Comparison of ENCODE assay signal across 32 cellular contexts in the genomic region with DNA sequence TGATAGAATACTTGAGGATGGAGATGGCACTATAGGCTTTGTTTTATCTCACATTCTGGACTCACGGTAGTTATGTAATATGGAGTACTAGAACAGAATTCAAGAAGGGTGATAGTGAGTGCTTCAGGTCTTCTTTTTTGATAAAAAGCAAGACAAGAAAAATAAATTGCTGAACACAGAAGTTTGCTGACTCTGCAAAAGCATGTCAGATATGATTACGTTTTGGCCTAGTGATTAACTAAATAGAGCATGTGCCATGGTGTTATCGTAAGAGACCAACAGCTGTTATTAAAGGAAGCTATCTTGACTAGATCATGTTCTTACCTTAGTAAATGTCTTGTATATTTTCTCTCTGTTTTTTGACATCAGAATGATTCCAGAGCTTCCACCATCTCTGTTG.
"Had no signal": no experiment of that assay in that cellular context is flagged by ENCODE, and none has a peak within 500 bp of the region (broad histone marks: within the 10 kb centered on the region; RNA-seq: fewer than 3 reads in every experiment).

No MANE protein-coding gene starts in this region.

- H3K4me1 ChIP-seq: SJCRH30 had no signal

- H2AFZ ChIP-seq: PC-9 had no signal

- H3K9me3 ChIP-seq: MG63, SJCRH30 had no signal

- FAIRE-seq: RCC 7860 had no signal

- H3K27me3 ChIP-seq: MG63, SJCRH30 had no signal

- H3K4me2 ChIP-seq: PC-9 had no signal

- H3K27ac ChIP-seq: PC-9, RWPE1, SJCRH30, SK-N-MC had no signal

- H3K4me3 ChIP-seq: MG63, PC-9, SJCRH30, SK-N-MC had no signal

- DNase-seq: MG63, NCI-H1048, NCI-H1092 treated with DMSO at 0.1 percent for 48 hours, NCI-H1105 treated with DMSO at 0.1 percent for 48 hours, NCI-H1436, NCI-H146, NCI-H1694, NCI-H187, NCI-H1930, NCI-H2029 treated with DMSO at 0.1 percent for 48 hours, NCI-H2081 treated with DMSO at 0.1 percent for 48 hours, NCI-H2107, NCI-H2171, NCI-H226, NCI-H446 treated with DMSO at 0.1 percent for 48 hours, NCI-H510A, NCI-H524, NCI-H526, NCI-H69, NCI-H748 treated with DMSO at 0.1 percent for 48 hours, NCI-H82, PC-9, SHP77, SIG-M5, SJCRH30, T-cell had no signal

- ATAC-seq: Panc1, Right ventricle myocardium inferior, SK-N-SH treated with all-trans-retinoic acid at 6 μM for 48 hours, T-cell had no signal

- H3K36me3 ChIP-seq: MG63, SJCRH30 had no signal
